ENCODE assay signal across 23 cellular contexts in genomic region chr9:99360026-99360425, GRCh38.
A peak's percentile ranks its signal among the peaks of the same experiment; 100 is the strongest.
DNase-seq lines count a peak whose midpoint lies in the region; ATAC-seq, FAIRE-seq and TF ChIP-seq lines count a peak whose summit lies in the region.
"Had no signal": no experiment of that assay in that cellular context is flagged by ENCODE, and none has a peak within 500 bp of the region (broad histone marks: within the 10 kb centered on the region; RNA-seq: fewer than 3 reads in every experiment).

No MANE protein-coding gene starts in this region.

- H3K27me3 ChIP-seq in right atrium auricular region (no peaks in the 10 kb centered on the region), bronchial epithelial cell (ENCODE audit: control insufficient read depth, insufficient read depth, low read length) (peaks cover 17% of the 10 kb centered on the region), skeletal muscle tissue (ENCODE audit: control insufficient read depth in 3 of 3, insufficient read depth in 3 of 3, low read length in 3 of 3) (no peaks in the 10 kb centered on the region)
- H3K27me3 ChIP-seq: MG63 had no signal

- TF ChIP-seq CTCF in right atrium auricular region (IDR thresholded peaks at IDR 0.05) (peak in 1 of 2 donors; percentile 35), bronchial epithelial cell (IDR thresholded peaks at IDR 0.05; ENCODE audit: insufficient read depth, low read length, severe bottlenecking) (no peak)

- no peak overlapping the region for H3K27ac Mint-ChIP-seq in activated CD4-positive, alpha-beta T cell treated with anti-CD3 and anti-CD28 coated beads, Interleukin-2, amount 10 ng/mL, durations not matched to agents 7 days and 5 days
- H3K27ac Mint-ChIP-seq: T-helper 1 cell treated with Interleukin-12 subunit alpha and Interleukin-12 subunit beta and Interleukin-4 antibody, amounts not matched to agents 30 μg/mL and 1 μg/mL, for 36 hours had no signal

- peak overlapping the region in 1 of 3 donors; percentile 87 for H3K9ac ChIP-seq in skeletal muscle tissue (ENCODE audit: low read depth in 1 of 3, low read length in 3 of 3)

- H3K36me3 ChIP-seq in right atrium auricular region (no peaks in the 10 kb centered on the region), bronchial epithelial cell (ENCODE audit: control insufficient read depth, insufficient read depth, low read length) (no peaks in the 10 kb centered on the region), skeletal muscle tissue (ENCODE audit: control insufficient read depth in 3 of 3, insufficient read depth in 3 of 3, low read length in 3 of 3) (no peaks in the 10 kb centered on the region)
- H3K36me3 ChIP-seq: MG63 had no signal

- peak; percentile 50 for FAIRE-seq in bronchial epithelial cell (lab: Jason Lieb, UNC)
- FAIRE-seq: D721Med, HTR-8/SVneo had no signal

- intact Hi-C loops in left cardiac atrium (cut with DNase I), result no loop called here

- no peaks in the 10 kb centered on the region for H3K9me3 Mint-ChIP-seq in activated CD4-positive, alpha-beta T cell treated with anti-CD3 and anti-CD28 coated beads, Interleukin-2, amount 10 ng/mL, durations not matched to agents 7 days and 5 days
- H3K9me3 Mint-ChIP-seq: T-helper 1 cell treated with Interleukin-12 subunit alpha and Interleukin-12 subunit beta and Interleukin-4 antibody, amounts not matched to agents 30 μg/mL and 1 μg/mL, for 36 hours had no signal

- H3K36me3 Mint-ChIP-seq in activated CD4-positive, alpha-beta T cell treated with anti-CD3 and anti-CD28 coated beads, Interleukin-2, amount 10 ng/mL, durations not matched to agents 7 days and 5 days (ENCODE audit: low read depth), result no peaks in the 10 kb centered on the region

- H3K4me3 ChIP-seq in right atrium auricular region (no peak overlapping the region), bronchial epithelial cell (ENCODE audit: low read depth, low read length) (no peak overlapping the region), skeletal muscle tissue (ENCODE audit: low read length in 3 of 3) (peak overlapping the region in 1 of 3 donors; percentile 71)
- H3K4me3 ChIP-seq: MG63, PC-9 had no signal

- POLR2A ChIA-PET in activated CD4-positive, alpha-beta T cell treated with anti-CD3 and anti-CD28 coated beads, Interleukin-2, amount 10 ng/mL, durations not matched to agents 7 days and 5 days (lab: Charles Lee), result no interaction called here

- H3K4me1 Mint-ChIP-seq in activated CD4-positive, alpha-beta T cell treated with anti-CD3 and anti-CD28 coated beads, Interleukin-2, amount 10 ng/mL, durations not matched to agents 7 days and 5 days, result peaks cover 2% of the 10 kb centered on the region

- H3K4me1 ChIP-seq in right atrium auricular region, result peaks cover 0 to 28% of the 10 kb centered on the region in 2 donors
- H3K4me1 ChIP-seq in skeletal muscle tissue (ENCODE audit: control insufficient read depth in 3 of 3, insufficient read depth in 3 of 3, low read length in 3 of 3), result peaks cover 50 to 56% (median 54%) of the 10 kb centered on the region in 3 donors

- H3K9me3 ChIP-seq in right atrium auricular region (no peaks in the 10 kb centered on the region), skeletal muscle tissue (ENCODE audit: control insufficient read depth in 3 of 3, low read length in 3 of 3) (no peaks in the 10 kb centered on the region)
- H3K9me3 ChIP-seq: MG63 had no signal

- DNase-seq in right atrium auricular region (ENCODE audit: low spot score) (no peak), left cardiac atrium (no peak), NCI-H524 (lab: John Stamatoyannopoulos, UW) (peak; percentile 83 to 95), bronchial epithelial cell (ENCODE audit: low read depth) (no peak), AG08395 (ENCODE audit: low spot score) (no peak)
- no peak for DNase-seq in activated CD4-positive, alpha-beta T cell treated with anti-CD3 and anti-CD28 coated beads, Interleukin-2, amount 10 ng/mL, durations not matched to agents 7 days and 5 days
- DNase-seq: DMS79 treated with DMSO at 0.1 percent for 48 hours, H7, IMR-90, MG63, NCI-H1105, NCI-H1694 treated with DMSO at 0.1 percent for 48 hours, NCI-H2171, NCI-H82, PC-9, SIG-M5 had no signal

- peaks cover 37% of the 10 kb centered on the region for H3K27me3 Mint-ChIP-seq in activated CD4-positive, alpha-beta T cell treated with anti-CD3 and anti-CD28 coated beads, Interleukin-2, amount 10 ng/mL, durations not matched to agents 7 days and 5 days

- CTCF ChIA-PET in activated CD4-positive, alpha-beta T cell treated with anti-CD3 and anti-CD28 coated beads, Interleukin-2, amount 10 ng/mL, durations not matched to agents 7 days and 5 days (lab: Charles Lee), result interaction anchor here (1.1 kb wide), 1 partner anchor 88 kb away, joined by 3 read pairs; no protein-coding TSS in a partner anchor

- ATAC-seq in left cardiac atrium (no peak), GM21717 (IDR thresholded peaks at IDR 0.05; ENCODE audit: unreplicated experiment) (no peak)

- H3K27ac ChIP-seq in right atrium auricular region (peak overlapping the region; percentile 84 to 92), skeletal muscle tissue (ENCODE audit: low read depth, low read length) (peak overlapping the region; percentile 98)
- H3K27ac ChIP-seq: C4-2B, PC-9, RWPE1 had no signal

- no peak overlapping the region for H3K4me3 Mint-ChIP-seq in activated CD4-positive, alpha-beta T cell treated with anti-CD3 and anti-CD28 coated beads, Interleukin-2, amount 10 ng/mL, durations not matched to agents 7 days and 5 days
- H3K4me3 Mint-ChIP-seq: T-helper 1 cell treated with Interleukin-12 subunit alpha and Interleukin-12 subunit beta and Interleukin-4 antibody, amounts not matched to agents 30 μg/mL and 1 μg/mL, for 36 hours had no signal

Comparison
In these comparisons a context has a peak if more than half of its experiments do, and no peak if none do; other contexts are left out.
1. DNase-seq: peak in NCI-H524 (2 of 2); none in right atrium auricular region (single experiment), left cardiac atrium (single experiment), bronchial epithelial cell (single experiment), activated CD4-positive, alpha-beta T cell treated with anti-CD3 and anti-CD28 coated beads, Interleukin-2, amount 10 ng/mL, durations not matched to agents 7 days and 5 days (single experiment) and AG08395 (single experiment).